In genomic region chrX:101394372-101394771, GRCh38 we compare ENCODE assay signal across 26 cellular contexts. TPM values are rescaled to one million over a fixed set of nuclear protein-coding genes. Genes with fewer than 3 reads are reported as not detected.
DNase-seq lines count a peak whose midpoint lies in the region; ATAC-seq, FAIRE-seq and TF ChIP-seq lines count a peak whose summit lies in the region.
"Had no signal": no experiment of that assay in that cellular context is flagged by ENCODE, and none has a peak within 500 bp of the region (broad histone marks: within the 10 kb centered on the region; RNA-seq: fewer than 3 reads in every experiment).

No MANE protein-coding gene starts in this region.

- TF ChIP-seq RAD21 in K562 (CRISPR knock-in tag; conservative IDR thresholded peaks at IDR 0.05 in 1 of 2, IDR thresholded peaks at IDR 0.05 in 1 of 2), result no peak

- H3K9me1 ChIP-seq in K562 (ENCODE audit: control insufficient read depth, insufficient read depth, low read length), result no peaks in the 10 kb centered on the region

- BruUV-seq in OCI-LY7 (replicated peaks; lab: Mats Ljungman, UMichigan), result no TSS peak
- no TSS peak for BruUV-seq in K562 (replicated peaks; lab: Mats Ljungman, UMichigan)

- H3K4me3 ChIP-seq in ACC112 (ENCODE audit: low read depth, low read length) (no peak overlapping the region), OCI-LY7 (ENCODE audit: low read depth, low read length, poor library complexity, severe bottlenecking) (peak overlapping the region; percentile 98), K562 (no peak overlapping the region)
- H3K4me3 ChIP-seq: body of pancreas, skin epidermis, vagina had no signal

- H3K27me3 ChIP-seq in ACC112 (ENCODE audit: insufficient read depth, low read length), result no peaks in the 10 kb centered on the region
- no peaks in the 10 kb centered on the region for H3K27me3 ChIP-seq in K562 (ENCODE audit: control insufficient read depth in 2 of 2, insufficient read depth in 2 of 2, low read length in 2 of 2)
- H3K27me3 ChIP-seq: body of pancreas, vagina had no signal

- intact Hi-C loops in OCI-LY7 (cut with micrococcal nuclease; ENCODE audit: unreplicated experiment), result no loop called here
- intact Hi-C loops in K562 (cut with micrococcal nuclease), result no loop called here

- H3K4me1 ChIP-seq in ACC112 (ENCODE audit: control insufficient read depth, insufficient read depth, low read length, unreplicated experiment) (peaks cover 8% of the 10 kb centered on the region), OCI-LY7 (ENCODE audit: insufficient read depth, low read length, poor library complexity, severe bottlenecking) (peaks cover 39% of the 10 kb centered on the region), K562 (replicated peaks in 1 of 2; ENCODE audit: control insufficient read depth in 2 of 2, insufficient read depth in 2 of 2, low read length in 2 of 2) (peaks cover 0 to 7% of the 10 kb centered on the region in 2 experiments; a peak in 3 of 5 replicates)

- no peaks in the 10 kb centered on the region for H3K9me3 ChIP-seq in OCI-LY7 (ENCODE audit: low read length)
- no peaks in the 10 kb centered on the region for H3K9me3 ChIP-seq in K562 (replicated peaks; ENCODE audit: control insufficient read depth, insufficient read depth, low read depth, low read length)
- H3K9me3 ChIP-seq: body of pancreas, vagina had no signal

- in situ Hi-C loops in K562 (cut with MboI), result no loop called here

- ATAC-seq in K562, result no peak
- ATAC-seq in GM18511 (IDR thresholded peaks at IDR 0.05; ENCODE audit: unreplicated experiment), result no peak
- ATAC-seq: activated naive CD4-positive, alpha-beta T cell treated with anti-CD3 and anti-CD28 coated beads, Interleukin-2, amount 50 U/mL, for 72 hours; body of pancreas had no signal

- no peaks in the 10 kb centered on the region for H4K20me1 ChIP-seq in OCI-LY7 (ENCODE audit: insufficient read depth, low read length)
- H4K20me1 ChIP-seq in K562 (replicated peaks; ENCODE audit: control insufficient read depth, insufficient read depth, low read length), result peaks cover 5% of the 10 kb centered on the region; the same call in 1 of the 2 replicates

- H3K27ac ChIP-seq in ACC112 (ENCODE audit: low read depth, low read length) (peak overlapping the region; percentile 47; the same call in 1 of the 2 replicates), OCI-LY7 (ENCODE audit: low read depth, low read length, poor library complexity, severe bottlenecking) (peak overlapping the region; percentile 88), K562 (ENCODE audit: extremely low read depth, low read depth, low read length) (no peak overlapping the region)
- H3K27ac ChIP-seq: body of pancreas, skin epidermis, vagina had no signal

- no peaks in the 10 kb centered on the region for H3K9me2 ChIP-seq in OCI-LY7 (ENCODE audit: insufficient read depth, low read length)

- CTCF ChIA-PET in OCI-LY7 (lab: Charles Lee; ENCODE audit: unreplicated experiment) (no interaction called here), K562 (lab: Yijun Ruan, JAX; ENCODE audit: low intra/inter-chr PET ratio) (no interaction called here)

- FAIRE-seq in K562 (lab: Jason Lieb, UNC), result no peak

- DNase-seq in NCI-H82 (lab: John Stamatoyannopoulos, UW) (peak; percentile 19), NCI-H82 treated with DMSO at 0.1 percent for 48 hours (lab: John Stamatoyannopoulos, UW; ENCODE audit: unreplicated experiment) (no peak), OCI-LY7 (ENCODE audit: low spot score) (no peak), K562 (ENCODE audit: extremely low read depth in 1 of 4, low spot score in 3 of 4) (no peak), UCSD-AML1 (lab: John Stamatoyannopoulos, UW; ENCODE audit: unreplicated experiment) (no peak)
- DNase-seq in stimulated activated CD4-positive, alpha-beta T cell treated with anti-CD3 and anti-CD28 coated beads, Interleukin-4, amount 100 ng/mL, for 4 hours, result no peak
- DNase-seq: activated B cell treated with CpG ODN at 0.5 μM for 24 hours; body of pancreas; CD4-positive, CD25-positive, alpha-beta regulatory T cell; DND-41; endodermal cell; mesenchymal stem cell; MV-4-11; naive B cell; NCI-H2029; NCI-H510A; OCI-M1; posterior cingulate gyrus; stimulated activated CD4-positive, alpha-beta T cell treated with anti-CD3 and anti-CD28 coated beads, Interleukin-4, amount 100 ng/mL, for 1 hour had no signal

- no peak for TF ChIP-seq POLR2A in K562 (conservative IDR thresholded peaks at IDR 0.05)

- H3K36me3 ChIP-seq in ACC112 (ENCODE audit: insufficient read depth, low read length) (peaks cover 20% of the 10 kb centered on the region; the same call in 1 of the 2 replicates), OCI-LY7 (ENCODE audit: insufficient read depth, low read length) (peaks cover 75% of the 10 kb centered on the region), K562 (ENCODE audit: control insufficient read depth, insufficient read depth, low read length) (peaks cover 58% of the 10 kb centered on the region)
- H3K36me3 ChIP-seq: vagina had no signal

- TF ChIP-seq EP300 in K562 (IDR thresholded peaks at IDR 0.05; ENCODE audit: low read length), result no peak

- H3K79me2 ChIP-seq in ACC112 (ENCODE audit: control insufficient read depth, insufficient read depth, low read length, unreplicated experiment) (peaks cover 27% of the 10 kb centered on the region), OCI-LY7 (ENCODE audit: insufficient read depth, low read depth, low read length) (peaks cover 33% of the 10 kb centered on the region), K562 (ENCODE audit: control insufficient read depth, insufficient read depth, low read length) (peaks cover 47% of the 10 kb centered on the region)

- TF ChIP-seq CTCF in OCI-LY7 (conservative IDR thresholded peaks at IDR 0.05; ENCODE audit: low read length) (no peak), K562 (IDR thresholded peaks at IDR 0.05 in 2 of 3, conservative IDR thresholded peaks at IDR 0.05 in 1 of 3; ENCODE audit: insufficient read depth in 2 of 3, low read depth in 1 of 3, low read length in 3 of 3) (no peak)

- H2AFZ ChIP-seq in ACC112 (ENCODE audit: low read length, unreplicated experiment) (no peak overlapping the region), OCI-LY7 (ENCODE audit: low read length) (no peak overlapping the region), K562 (ENCODE audit: low read depth, low read length) (no peak overlapping the region)

- H3K4me2 ChIP-seq in OCI-LY7 (ENCODE audit: low read length), result peak overlapping the region; percentile 83
- no peak overlapping the region for H3K4me2 ChIP-seq in K562 (ENCODE audit: insufficient read depth, low read length)

- POLR2A ChIA-PET in OCI-LY7 (lab: Charles Lee) (interaction anchor here (1.2 to 2.3 kb wide), 3 partner anchors 9 to 19 kb away, joined by 4 to 6 read pairs (median 6); no protein-coding TSS in a partner anchor), K562 (lab: Yijun Ruan, JAX) (interaction anchor here (1.8 kb wide), 1 partner anchor 9 kb away, joined by 6 read pairs; no protein-coding TSS in a partner anchor)

- H3K9ac ChIP-seq in K562 (ENCODE audit: insufficient read depth in 1 of 2, low read depth in 2 of 2, low read length in 2 of 2), result no peak overlapping the region

RNA-seq across cellular contexts. Expression of gene RPL36A, which starts 3.6 kb away (rescaled TPM):
- total RNA-seq in OCI-LY7 (2014; rRNA removed; shearing (Covaris generic)), result 2,042 and 2,127 TPM in 2 replicates
- total RNA-seq in OCI-LY7 (2022) (431 and 447 TPM in 2 replicates), K562 (2014; rRNA removed) (1,374 and 2,621 TPM in 2 replicates), K562 (2014; rRNA removed; fragmentation: Illumina TruSeq; extraction: Trizol) (3,520 and 3,818 TPM in 2 replicates), K562 (2015; rRNA removed; fragmentation: Illumina TruSeq; extraction: Trizol) (3,031 and 3,209 TPM in 2 replicates), K562 (2021) (412 and 461 TPM in 2 replicates)
- total RNA-seq in K562 (2011; cell fraction: chromatin; rRNA removed; ENCODE audit: low replicate concordance), result 200 and 267 TPM in 2 replicates
- total RNA-seq in K562 (2011; cell fraction: nucleolus; rRNA removed), result 186 and 225 TPM in 2 replicates
- total RNA-seq in K562 (2011; cell fraction: nucleoplasm; rRNA removed), result 351 and 388 TPM in 2 replicates
- polyA plus RNA-seq in K562 (2011; rRNA removed) (4,008 and 4,383 TPM in 2 replicates), K562 (2014; fragmentation: Illumina TruSeq; extraction: Trizol) (3,410 and 3,967 TPM in 2 replicates), K562 (2014; fragmentation: Nextera tagmentation; extraction: Ambion mirVana) (1,000 to 10,000 TPM; 2,383 to 2,855 TPM), K562 (2014; rRNA removed) (4,212 and 4,539 TPM in 2 replicates)
- 523 and 2,114 TPM in 2 replicates for polyA plus RNA-seq in K562 (2011; cell fraction: cytosol; rRNA removed)
- 461 and 1,073 TPM in 2 replicates for polyA plus RNA-seq in K562 (2011; cell fraction: nucleus; rRNA removed)
- polyA plus RNA-seq in K562 (2012), result 1,913 and 2,065 TPM in 2 replicates
- polyA minus RNA-seq in K562 (2011; rRNA and poly(A)+ RNA removed), result 692 and 865 TPM in 2 replicates
- polyA minus RNA-seq in K562 (2011; cell fraction: cytosol; rRNA and poly(A)+ RNA removed), result 117 and 140 TPM in 2 replicates
- polyA minus RNA-seq in K562 (2011; cell fraction: nucleus; rRNA and poly(A)+ RNA removed), result 81.9 and 198 TPM in 2 replicates

RNA-seq across cellular contexts. Expression of gene BTK, which starts 8.4 kb away (rescaled TPM):
- total RNA-seq in OCI-LY7 (2014; rRNA removed; shearing (Covaris generic)), result 126 and 133 TPM in 2 replicates
- total RNA-seq in OCI-LY7 (2022) (140 and 147 TPM in 2 replicates), K562 (2014; rRNA removed) (35.4 and 39.9 TPM in 2 replicates), K562 (2014; rRNA removed; fragmentation: Illumina TruSeq; extraction: Trizol) (67.5 and 78.1 TPM in 2 replicates), K562 (2015; rRNA removed; fragmentation: Illumina TruSeq; extraction: Trizol) (57.0 and 59.0 TPM in 2 replicates), K562 (2021) (46.8 and 59.3 TPM in 2 replicates)
- total RNA-seq in K562 (2011; cell fraction: chromatin; rRNA removed; ENCODE audit: low replicate concordance), result 125 and 212 TPM in 2 replicates
- 65.4 and 67.6 TPM in 2 replicates for total RNA-seq in K562 (2011; cell fraction: nucleolus; rRNA removed)
- total RNA-seq in K562 (2011; cell fraction: nucleoplasm; rRNA removed), result 90.3 and 117 TPM in 2 replicates
- polyA plus RNA-seq in K562 (2011; rRNA removed) (87.2 and 93.4 TPM in 2 replicates), K562 (2014; fragmentation: Illumina TruSeq; extraction: Trizol) (78.0 and 82.4 TPM in 2 replicates), K562 (2014; fragmentation: Nextera tagmentation; extraction: Ambion mirVana) (10 to 100 TPM; 14.9 to 76.4 TPM), K562 (2014; rRNA removed) (65.2 TPM in 2 replicates)
- 27.6 and 48.3 TPM in 2 replicates for polyA plus RNA-seq in K562 (2011; cell fraction: cytosol; rRNA removed)
- polyA plus RNA-seq in K562 (2011; cell fraction: nucleus; rRNA removed), result 136 and 171 TPM in 2 replicates
- polyA plus RNA-seq in K562 (2012), result 48.8 and 60.2 TPM in 2 replicates
- 56.9 and 63.8 TPM in 2 replicates for polyA minus RNA-seq in K562 (2011; rRNA and poly(A)+ RNA removed)
- 21.4 and 23.4 TPM in 2 replicates for polyA minus RNA-seq in K562 (2011; cell fraction: cytosol; rRNA and poly(A)+ RNA removed)
- polyA minus RNA-seq in K562 (2011; cell fraction: nucleus; rRNA and poly(A)+ RNA removed), result 32.4 and 63.2 TPM in 2 replicates
- total RNA-seq: fibroblast of lung; T-helper 2 cell treated with Interferon-gamma antibody and Interleukin-4, amounts not matched to agents 100 ng/mL and 5 ng/mL, for 36 hours had no signal

RNA-seq across cellular contexts. Expression of gene GLA, which starts 13.4 kb away (rescaled TPM):
- total RNA-seq in OCI-LY7 (2014; rRNA removed; shearing (Covaris generic)), result 47.6 and 51.1 TPM in 2 replicates
- total RNA-seq in OCI-LY7 (2022) (48.7 and 49.4 TPM in 2 replicates), K562 (2014; rRNA removed) (41.7 and 46.5 TPM in 2 replicates), K562 (2014; rRNA removed; fragmentation: Illumina TruSeq; extraction: Trizol) (68.9 and 75.2 TPM in 2 replicates), K562 (2015; rRNA removed; fragmentation: Illumina TruSeq; extraction: Trizol) (54.2 and 57.2 TPM in 2 replicates), K562 (2021) (54.0 and 56.5 TPM in 2 replicates)
- 111 and 136 TPM in 2 replicates for total RNA-seq in K562 (2011; cell fraction: chromatin; rRNA removed; ENCODE audit: low replicate concordance)
- total RNA-seq in K562 (2011; cell fraction: nucleolus; rRNA removed), result 99.4 and 101 TPM in 2 replicates
- 100 and 117 TPM in 2 replicates for total RNA-seq in K562 (2011; cell fraction: nucleoplasm; rRNA removed)
- polyA plus RNA-seq in K562 (2011; rRNA removed) (101 and 118 TPM in 2 replicates), K562 (2014; fragmentation: Illumina TruSeq; extraction: Trizol) (65.2 and 73.8 TPM in 2 replicates), K562 (2014; fragmentation: Nextera tagmentation; extraction: Ambion mirVana) (100 to 1,000 TPM; 137 to 146 TPM), K562 (2014; rRNA removed) (72.9 and 77.0 TPM in 2 replicates)
- polyA plus RNA-seq in K562 (2011; cell fraction: cytosol; rRNA removed), result 44.5 and 61.1 TPM in 2 replicates
- polyA plus RNA-seq in K562 (2011; cell fraction: nucleus; rRNA removed), result 199 and 281 TPM in 2 replicates
- 48.0 and 49.0 TPM in 2 replicates for polyA plus RNA-seq in K562 (2012)
- polyA minus RNA-seq in K562 (2011; rRNA and poly(A)+ RNA removed), result 30.9 and 40.0 TPM in 2 replicates
- polyA minus RNA-seq in K562 (2011; cell fraction: cytosol; rRNA and poly(A)+ RNA removed), result 16.3 and 22.1 TPM in 2 replicates
- polyA minus RNA-seq in K562 (2011; cell fraction: nucleus; rRNA and poly(A)+ RNA removed), result 18.3 and 29.0 TPM in 2 replicates

RNA-seq across cellular contexts. Expression of gene HNRNPH2, which starts 13.7 kb away (rescaled TPM):
- total RNA-seq in OCI-LY7 (2014; rRNA removed; shearing (Covaris generic)), result 23.5 and 29.3 TPM in 2 replicates
- total RNA-seq in OCI-LY7 (2022) (33.1 and 38.1 TPM in 2 replicates), K562 (2014; rRNA removed) (40.0 and 42.1 TPM in 2 replicates), K562 (2014; rRNA removed; fragmentation: Illumina TruSeq; extraction: Trizol) (71.9 and 82.2 TPM in 2 replicates), K562 (2015; rRNA removed; fragmentation: Illumina TruSeq; extraction: Trizol) (64.8 and 67.2 TPM in 2 replicates), K562 (2021) (37.7 and 43.0 TPM in 2 replicates)
- 4.5 and 8.3 TPM in 2 replicates for total RNA-seq in K562 (2011; cell fraction: chromatin; rRNA removed; ENCODE audit: low replicate concordance)
- 4.2 and 4.3 TPM in 2 replicates for total RNA-seq in K562 (2011; cell fraction: nucleolus; rRNA removed)
- total RNA-seq in K562 (2011; cell fraction: nucleoplasm; rRNA removed), result 8.1 and 9.3 TPM in 2 replicates
- polyA plus RNA-seq in K562 (2011; rRNA removed) (35.0 and 59.7 TPM in 2 replicates), K562 (2014; fragmentation: Illumina TruSeq; extraction: Trizol) (68.1 and 69.5 TPM in 2 replicates), K562 (2014; fragmentation: Nextera tagmentation; extraction: Ambion mirVana) (100 to 1,000 TPM in 1 of 2 experiments, 10 to 100 TPM in 1; 60.3 to 130 TPM), K562 (2014; rRNA removed) (58.2 and 60.6 TPM in 2 replicates)
- polyA plus RNA-seq in K562 (2011; cell fraction: cytosol; rRNA removed), result 10.9 and 24.4 TPM in 2 replicates
- polyA plus RNA-seq in K562 (2011; cell fraction: nucleus; rRNA removed), result 6.3 and 7.7 TPM in 2 replicates
- polyA plus RNA-seq in K562 (2012), result 44.6 and 62.9 TPM in 2 replicates
- polyA minus RNA-seq in K562 (2011; rRNA and poly(A)+ RNA removed), result 62.8 and 83.2 TPM in 2 replicates
- 13.4 and 14.8 TPM in 2 replicates for polyA minus RNA-seq in K562 (2011; cell fraction: cytosol; rRNA and poly(A)+ RNA removed)
- 4.0 and 8.2 TPM in 2 replicates for polyA minus RNA-seq in K562 (2011; cell fraction: nucleus; rRNA and poly(A)+ RNA removed)

RNA-seq across cellular contexts. Expression of gene TIMM8A, which starts 45.8 kb away (rescaled TPM):
- total RNA-seq in OCI-LY7 (2014; rRNA removed; shearing (Covaris generic)), result 11.0 and 14.9 TPM in 2 replicates
- total RNA-seq in OCI-LY7 (2022) (29.3 and 33.5 TPM in 2 replicates), K562 (2014; rRNA removed) (10.0 and 10.9 TPM in 2 replicates), K562 (2014; rRNA removed; fragmentation: Illumina TruSeq; extraction: Trizol) (32.4 and 33.2 TPM in 2 replicates), K562 (2015; rRNA removed; fragmentation: Illumina TruSeq; extraction: Trizol) (23.1 and 23.3 TPM in 2 replicates), K562 (2021) (46.2 and 48.8 TPM in 2 replicates)
- total RNA-seq in K562 (2011; cell fraction: chromatin; rRNA removed; ENCODE audit: low replicate concordance), result 26.8 and 35.4 TPM in 2 replicates
- 21.1 and 24.8 TPM in 2 replicates for total RNA-seq in K562 (2011; cell fraction: nucleolus; rRNA removed)
- total RNA-seq in K562 (2011; cell fraction: nucleoplasm; rRNA removed), result 31.0 and 42.3 TPM in 2 replicates
- polyA plus RNA-seq in K562 (2011; rRNA removed) (24.6 and 32.1 TPM in 2 replicates), K562 (2014; fragmentation: Illumina TruSeq; extraction: Trizol) (38.2 and 44.4 TPM in 2 replicates), K562 (2014; fragmentation: Nextera tagmentation; extraction: Ambion mirVana) (100 to 1,000 TPM; 132 TPM), K562 (2014; rRNA removed) (41.1 and 47.6 TPM in 2 replicates)
- polyA plus RNA-seq in K562 (2011; cell fraction: cytosol; rRNA removed), result 24.3 and 25.0 TPM in 2 replicates
- polyA plus RNA-seq in K562 (2011; cell fraction: nucleus; rRNA removed), result 15.5 and 17.0 TPM in 2 replicates
- 13.8 and 36.1 TPM in 2 replicates for polyA plus RNA-seq in K562 (2012)
- polyA minus RNA-seq in K562 (2011; rRNA and poly(A)+ RNA removed), result 17.5 and 18.9 TPM in 2 replicates
- polyA minus RNA-seq in K562 (2011; cell fraction: cytosol; rRNA and poly(A)+ RNA removed), result 15.1 and 16.7 TPM in 2 replicates
- polyA minus RNA-seq in K562 (2011; cell fraction: nucleus; rRNA and poly(A)+ RNA removed), result 9.8 and 14.7 TPM in 2 replicates
